ENCODE assay signal across 16 cellular contexts in genomic region chr17:77507116-77507885, GRCh38.
DNase-seq lines count a peak whose midpoint lies in the region; ATAC-seq and TF ChIP-seq lines count a peak whose summit lies in the region.
"Had no signal": no experiment of that assay in that cellular context is flagged by ENCODE, and none has a peak within 500 bp of the region (broad histone marks: within the 10 kb centered on the region; RNA-seq: fewer than 3 reads in every experiment).

No MANE protein-coding gene starts in this region.

- H3K27me3 ChIP-seq in RWPE2 (ENCODE audit: insufficient read depth, poor library complexity, severe bottlenecking) = no peaks in the 10 kb centered on the region

- H3K4me1 Mint-ChIP-seq in CD14-positive monocyte = peaks cover 2% of the 10 kb centered on the region
- H3K4me1 Mint-ChIP-seq: CD8-positive, alpha-beta memory T cell had no signal

- TF ChIP-seq CTCF in CD14-positive monocyte (IDR thresholded peaks at IDR 0.05) (no peak), GM13976 (IDR thresholded peaks at IDR 0.05; ENCODE audit: borderline replicate concordance, control extremely low read depth, extremely low read depth, insufficient read depth, missing control alignments) (no peak), RWPE2 (IDR thresholded peaks at IDR 0.05; ENCODE audit: poor library complexity, severe bottlenecking) (peak; percentile 4)

- DNase-seq in CD14-positive monocyte (ENCODE audit: low spot score) (peak; percentile 44), GM13976 (ENCODE audit: low spot score) (peak; percentile 31), RWPE2 (ENCODE audit: low spot score) (no peak), iPS-NIHi7 (ENCODE audit: extremely low spot score) (peak; percentile 54), NCI-H345 treated with DMSO at 0.1 percent for 48 hours (lab: John Stamatoyannopoulos, UW; ENCODE audit: unreplicated experiment) (no peak), LoVo (ENCODE audit: low spot score) (no peak), dermis blood vessel endothelial cell (no peak)
- DNase-seq: activated CD8-positive, alpha-beta T cell treated with anti-CD3 and anti-CD28 coated beads for 36 hours; activated naive CD4-positive, alpha-beta T cell treated with Interleukin-2 at 50 U/mL for 16 hours; cerebellar nuclear complex; KBM-7; NCI-H2029; occipital lobe; T-helper 2 cell had no signal

- H3K9me3 ChIP-seq in RWPE2 (ENCODE audit: severe bottlenecking) = peaks cover 7% of the 10 kb centered on the region

- H3K27me3 Mint-ChIP-seq in CD14-positive monocyte (ENCODE audit: low read depth in 3 of 3) = peaks cover 0 to 12% (median 11%) of the 10 kb centered on the region in 3 donors
- H3K27me3 Mint-ChIP-seq: activated CD8-positive, alpha-beta T cell treated with anti-CD3 and anti-CD28 coated beads for 36 hours had no signal

- H3K4me3 ChIP-seq in RWPE2 (ENCODE audit: severe bottlenecking) = no peak overlapping the region

- in situ Hi-C loops in GM13976 (cut with MboI; ENCODE audit: low sequenced_read_pairs, unreplicated experiment) = no loop called here

- no peaks in the 10 kb centered on the region for H3K36me3 ChIP-seq in RWPE2 (ENCODE audit: low read depth)

- no peaks in the 10 kb centered on the region for H3K36me3 Mint-ChIP-seq in CD14-positive monocyte

- H3K9me3 Mint-ChIP-seq in CD14-positive monocyte = peaks cover 0 to 14% (median 9%) of the 10 kb centered on the region in 7 donors

- H3K4me3 Mint-ChIP-seq in CD14-positive monocyte = no peak overlapping the region
- H3K4me3 Mint-ChIP-seq: activated CD8-positive, alpha-beta T cell treated with anti-CD3 and anti-CD28 coated beads for 36 hours; CD8-positive, alpha-beta memory T cell had no signal

- intact Hi-C loops in CD14-positive monocyte (cut with micrococcal nuclease) = no loop called here

- H3K27ac Mint-ChIP-seq in CD14-positive monocyte = no peak overlapping the region
- H3K27ac Mint-ChIP-seq: activated CD8-positive, alpha-beta T cell treated with anti-CD3 and anti-CD28 coated beads for 36 hours had no signal

- H3K27ac ChIP-seq in RWPE2 (ENCODE audit: poor library complexity, severe bottlenecking) = no peak overlapping the region

- peak; percentile 48 for ATAC-seq in RWPE2 (ENCODE audit: low read depth)
- no peak for ATAC-seq in HG03135 (IDR thresholded peaks at IDR 0.05; ENCODE audit: unreplicated experiment)
- ATAC-seq: activated CD8-positive, alpha-beta T cell treated with anti-CD3 and anti-CD28 coated beads for 36 hours had no signal

- H3K4me1 ChIP-seq in RWPE2 (ENCODE audit: insufficient read depth, poor library complexity, severe bottlenecking) = no peaks in the 10 kb centered on the region

Comparison
In these comparisons a context has a peak if more than half of its experiments do, and no peak if none do; other contexts are left out.
1. DNase-seq: peak in CD14-positive monocyte (single experiment), GM13976 (single experiment) and iPS-NIHi7 (single experiment); none in RWPE2 (single experiment), NCI-H345 treated with DMSO at 0.1 percent for 48 hours (single experiment), LoVo (single experiment) and dermis blood vessel endothelial cell (single experiment).